Comparison of ENCODE assay signal across 17 cellular contexts in genomic region chr11:86459002-86459385, GRCh38.
DNase-seq lines count a peak whose midpoint lies in the region; ATAC-seq and TF ChIP-seq lines count a peak whose summit lies in the region.
"Had no signal": no experiment of that assay in that cellular context is flagged by ENCODE, and none has a peak within 500 bp of the region (broad histone marks: within the 10 kb centered on the region; RNA-seq: fewer than 3 reads in every experiment).

No MANE protein-coding gene starts in this region.

- H3K79me2 ChIP-seq in ACC112 (ENCODE audit: control insufficient read depth, insufficient read depth, low read length, unreplicated experiment) (no peaks in the 10 kb centered on the region), osteoblast (ENCODE audit: insufficient read depth, low read length) (no peaks in the 10 kb centered on the region)

- no peaks in the 10 kb centered on the region for H3K36me3 ChIP-seq in ACC112 (ENCODE audit: insufficient read depth, low read length)
- H3K36me3 ChIP-seq in osteoblast (ENCODE audit: insufficient read depth, low read length): no peaks in the 10 kb centered on the region

- H3K27me3 ChIP-seq in ACC112 (ENCODE audit: insufficient read depth, low read length) (no peaks in the 10 kb centered on the region), osteoblast (ENCODE audit: insufficient read depth, low read length) (no peaks in the 10 kb centered on the region)

- peak; percentile 60 for DNase-seq in M059J (ENCODE audit: low read depth)
- DNase-seq in dermis microvascular lymphatic vessel endothelial cell (ENCODE audit: low read depth in 2 of 2): peak; percentile 46 to 84
- DNase-seq in osteoblast (ENCODE audit: insufficient read length, low spot score, missing footprints): no peak
- no peak for DNase-seq in cortex of kidney (lab: John Stamatoyannopoulos, UW)
- no peak for DNase-seq in activated CD4-positive, CD25-positive, alpha-beta regulatory T cell treated with anti-CD3 and anti-CD28 coated beads, Interleukin-2, amount 50 U/mL, for 72 hours
- no peak for DNase-seq in NOMO-1 (lab: John Stamatoyannopoulos, UW; ENCODE audit: unreplicated experiment in 2 of 2)
- no peak for DNase-seq in omental fat pad (ENCODE audit: low spot score)
- DNase-seq: activated CD4-positive, alpha-beta T cell treated with anti-CD3 and anti-CD28 coated beads for 1 hour; activated naive CD4-positive, alpha-beta T cell; Caco-2; endodermal cell; GF-D8; stimulated activated CD4-positive, alpha-beta T cell treated with anti-CD3 and anti-CD28 coated beads, Interleukin-4, amount 100 ng/mL, for 1 hour; stimulated activated CD8-positive, alpha-beta memory T cell treated with anti-CD3 and anti-CD28 coated beads, Interleukin-4, amount 100 ng/mL, for 48 hours; T-helper 2 cell had no signal

- H3K27ac ChIP-seq in ACC112 (ENCODE audit: low read depth, low read length) (peak overlapping the region; percentile 80), osteoblast (ENCODE audit: low read depth, low read length) (peak overlapping the region; percentile 63)

- H3K4me1 ChIP-seq in ACC112 (ENCODE audit: control insufficient read depth, insufficient read depth, low read length, unreplicated experiment): peaks cover 43% of the 10 kb centered on the region
- H3K4me1 ChIP-seq in osteoblast (ENCODE audit: insufficient read depth, low read length): peaks cover 25% of the 10 kb centered on the region

- no peak overlapping the region for H2AFZ ChIP-seq in ACC112 (ENCODE audit: low read length, unreplicated experiment)
- H2AFZ ChIP-seq in osteoblast (ENCODE audit: low read length): no peak overlapping the region

- H3K9me3 ChIP-seq in osteoblast (ENCODE audit: low read depth, low read length): no peaks in the 10 kb centered on the region
- H3K9me3 ChIP-seq: Caco-2 had no signal

- peak overlapping the region; percentile 16 for H3K4me2 ChIP-seq in osteoblast (ENCODE audit: insufficient read depth, low read length)

- H4K20me1 ChIP-seq in osteoblast (ENCODE audit: insufficient read depth, low read length): no peaks in the 10 kb centered on the region

- TF ChIP-seq CTCF in osteoblast (IDR thresholded peaks at IDR 0.05; ENCODE audit: extremely low read depth, low read depth, low read length): no peak
- no peak for TF ChIP-seq CTCF in omental fat pad (IDR thresholded peaks at IDR 0.05)

- no peak for ATAC-seq in omental fat pad (ENCODE audit: low FRiP score)
- ATAC-seq: HepG2 had no signal

- H3K4me3 ChIP-seq in ACC112 (ENCODE audit: low read depth, low read length) (no peak overlapping the region), osteoblast (ENCODE audit: insufficient read depth, low read length) (no peak overlapping the region)

Comparison
In these comparisons a context has a peak if more than half of its experiments do, and no peak if none do; other contexts are left out.
1. DNase-seq: peak in M059J (single experiment) and dermis microvascular lymphatic vessel endothelial cell (2 of 2); none in osteoblast (single experiment), cortex of kidney (single experiment), activated CD4-positive, CD25-positive, alpha-beta regulatory T cell treated with anti-CD3 and anti-CD28 coated beads, Interleukin-2, amount 50 U/mL, for 72 hours (single experiment), NOMO-1 (0 of 2) and omental fat pad (single experiment).